ENCODE assay signal across 2 cellular contexts in genomic region chr17:1454541-1454940, GRCh38.
TF ChIP-seq lines count a peak whose summit lies in the region.

No MANE protein-coding gene starts in this region.

TF ChIP-seq in SK-N-SH, 30 proteins besides CTCF, POLR2A, EP300 and RAD21 (continued from another document):
- TF ChIP-seq, protein P1, sequence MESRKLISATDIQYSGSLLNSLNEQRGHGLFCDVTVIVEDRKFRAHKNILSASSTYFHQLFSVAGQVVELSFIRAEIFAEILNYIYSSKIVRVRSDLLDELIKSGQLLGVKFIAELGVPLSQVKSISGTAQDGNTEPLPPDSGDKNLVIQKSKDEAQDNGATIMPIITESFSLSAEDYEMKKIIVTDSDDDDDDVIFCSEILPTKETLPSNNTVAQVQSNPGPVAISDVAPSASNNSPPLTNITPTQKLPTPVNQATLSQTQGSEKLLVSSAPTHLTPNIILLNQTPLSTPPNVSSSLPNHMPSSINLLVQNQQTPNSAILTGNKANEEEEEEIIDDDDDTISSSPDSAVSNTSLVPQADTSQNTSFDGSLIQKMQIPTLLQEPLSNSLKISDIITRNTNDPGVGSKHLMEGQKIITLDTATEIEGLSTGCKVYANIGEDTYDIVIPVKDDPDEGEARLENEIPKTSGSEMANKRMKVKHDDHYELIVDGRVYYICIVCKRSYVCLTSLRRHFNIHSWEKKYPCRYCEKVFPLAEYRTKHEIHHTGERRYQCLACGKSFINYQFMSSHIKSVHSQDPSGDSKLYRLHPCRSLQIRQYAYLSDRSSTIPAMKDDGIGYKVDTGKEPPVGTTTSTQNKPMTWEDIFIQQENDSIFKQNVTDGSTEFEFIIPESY (IDR thresholded peaks at IDR 0.05; ENCODE audit: borderline replicate concordance, low read depth) = no peak
- TF ChIP-seq FOXJ3 (CRISPR knock-in tag; IDR thresholded peaks at IDR 0.05) (no peak), NFIC (IDR thresholded peaks at IDR 0.05; ENCODE audit: borderline replicate concordance) (no peak), POLR2AphosphoS5 (IDR thresholded peaks at IDR 0.05; ENCODE audit: low read depth, low read length) (no peak), NRF1 (IDR thresholded peaks at IDR 0.05; ENCODE audit: low read depth, low read length) (no peak), REST (IDR thresholded peaks at IDR 0.05; ENCODE audit: low read depth, low read length) (no peak), CHD2 (IDR thresholded peaks at IDR 0.05; ENCODE audit: low read length, partially characterized antibody) (no peak), SMC3 (IDR thresholded peaks at IDR 0.05; ENCODE audit: low read depth, low read length) (no peak), TCF12 (IDR thresholded peaks at IDR 0.05) (no peak), MEF2A (IDR thresholded peaks at IDR 0.05; ENCODE audit: borderline replicate concordance, low read depth) (no peak)
- TF ChIP-seq, protein P2, sequence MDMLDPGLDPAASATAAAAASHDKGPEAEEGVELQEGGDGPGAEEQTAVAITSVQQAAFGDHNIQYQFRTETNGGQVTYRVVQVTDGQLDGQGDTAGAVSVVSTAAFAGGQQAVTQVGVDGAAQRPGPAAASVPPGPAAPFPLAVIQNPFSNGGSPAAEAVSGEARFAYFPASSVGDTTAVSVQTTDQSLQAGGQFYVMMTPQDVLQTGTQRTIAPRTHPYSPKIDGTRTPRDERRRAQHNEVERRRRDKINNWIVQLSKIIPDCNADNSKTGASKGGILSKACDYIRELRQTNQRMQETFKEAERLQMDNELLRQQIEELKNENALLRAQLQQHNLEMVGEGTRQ (IDR thresholded peaks at IDR 0.05; ENCODE audit: borderline replicate concordance, low read depth, low read length) = no peak
- TF ChIP-seq, protein P3, sequence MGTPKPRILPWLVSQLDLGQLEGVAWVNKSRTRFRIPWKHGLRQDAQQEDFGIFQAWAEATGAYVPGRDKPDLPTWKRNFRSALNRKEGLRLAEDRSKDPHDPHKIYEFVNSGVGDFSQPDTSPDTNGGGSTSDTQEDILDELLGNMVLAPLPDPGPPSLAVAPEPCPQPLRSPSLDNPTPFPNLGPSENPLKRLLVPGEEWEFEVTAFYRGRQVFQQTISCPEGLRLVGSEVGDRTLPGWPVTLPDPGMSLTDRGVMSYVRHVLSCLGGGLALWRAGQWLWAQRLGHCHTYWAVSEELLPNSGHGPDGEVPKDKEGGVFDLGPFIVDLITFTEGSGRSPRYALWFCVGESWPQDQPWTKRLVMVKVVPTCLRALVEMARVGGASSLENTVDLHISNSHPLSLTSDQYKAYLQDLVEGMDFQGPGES (IDR thresholded peaks at IDR 0.05; ENCODE audit: low read depth, low read length) = no peak

TF ChIP-seq in SK-N-SH treated with all-trans-retinoic acid at 6 μM for 48 hours, 23 proteins besides CTCF, POLR2A, EP300 and RAD21 (continued from another document):
- TF ChIP-seq TSHZ2 (CRISPR knock-in tag; IDR thresholded peaks at IDR 0.05) (no peak), ZNF8 (CRISPR knock-in tag; IDR thresholded peaks at IDR 0.05) (no peak), CSDC2 (CRISPR knock-in tag; IDR thresholded peaks at IDR 0.05) (no peak), ZNF565 (CRISPR knock-in tag; conservative IDR thresholded peaks at IDR 0.05; ENCODE audit: low read depth) (no peak), RARB (CRISPR knock-in tag; IDR thresholded peaks at IDR 0.05) (no peak), BACH2 (CRISPR knock-in tag; IDR thresholded peaks at IDR 0.05; ENCODE audit: borderline replicate concordance) (no peak), GLIS3 (CRISPR knock-in tag; IDR thresholded peaks at IDR 0.05) (no peak), ESRRG (CRISPR knock-in tag; IDR thresholded peaks at IDR 0.05) (no peak), PPARA (CRISPR knock-in tag; IDR thresholded peaks at IDR 0.05; ENCODE audit: borderline replicate concordance) (no peak), OSR1 (CRISPR knock-in tag; IDR thresholded peaks at IDR 0.05) (no peak), ZFP3 (CRISPR knock-in tag; IDR thresholded peaks at IDR 0.05) (no peak), TOX (CRISPR knock-in tag; IDR thresholded peaks at IDR 0.05; ENCODE audit: borderline replicate concordance) (no peak)
- TF ChIP-seq, protein P4, sequence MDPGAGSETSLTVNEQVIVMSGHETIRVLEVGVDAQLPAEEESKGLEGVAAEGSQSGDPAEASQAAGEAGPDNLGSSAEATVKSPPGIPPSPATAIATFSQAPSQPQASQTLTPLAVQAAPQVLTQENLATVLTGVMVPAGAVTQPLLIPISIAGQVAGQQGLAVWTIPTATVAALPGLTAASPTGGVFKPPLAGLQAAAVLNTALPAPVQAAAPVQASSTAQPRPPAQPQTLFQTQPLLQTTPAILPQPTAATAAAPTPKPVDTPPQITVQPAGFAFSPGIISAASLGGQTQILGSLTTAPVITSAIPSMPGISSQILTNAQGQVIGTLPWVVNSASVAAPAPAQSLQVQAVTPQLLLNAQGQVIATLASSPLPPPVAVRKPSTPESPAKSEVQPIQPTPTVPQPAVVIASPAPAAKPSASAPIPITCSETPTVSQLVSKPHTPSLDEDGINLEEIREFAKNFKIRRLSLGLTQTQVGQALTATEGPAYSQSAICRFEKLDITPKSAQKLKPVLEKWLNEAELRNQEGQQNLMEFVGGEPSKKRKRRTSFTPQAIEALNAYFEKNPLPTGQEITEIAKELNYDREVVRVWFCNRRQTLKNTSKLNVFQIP (CRISPR knock-in tag; IDR thresholded peaks at IDR 0.05; ENCODE audit: borderline replicate concordance, low read depth) = no peak
